11 cellular contexts compared by ENCODE assay signal in the genomic region with DNA sequence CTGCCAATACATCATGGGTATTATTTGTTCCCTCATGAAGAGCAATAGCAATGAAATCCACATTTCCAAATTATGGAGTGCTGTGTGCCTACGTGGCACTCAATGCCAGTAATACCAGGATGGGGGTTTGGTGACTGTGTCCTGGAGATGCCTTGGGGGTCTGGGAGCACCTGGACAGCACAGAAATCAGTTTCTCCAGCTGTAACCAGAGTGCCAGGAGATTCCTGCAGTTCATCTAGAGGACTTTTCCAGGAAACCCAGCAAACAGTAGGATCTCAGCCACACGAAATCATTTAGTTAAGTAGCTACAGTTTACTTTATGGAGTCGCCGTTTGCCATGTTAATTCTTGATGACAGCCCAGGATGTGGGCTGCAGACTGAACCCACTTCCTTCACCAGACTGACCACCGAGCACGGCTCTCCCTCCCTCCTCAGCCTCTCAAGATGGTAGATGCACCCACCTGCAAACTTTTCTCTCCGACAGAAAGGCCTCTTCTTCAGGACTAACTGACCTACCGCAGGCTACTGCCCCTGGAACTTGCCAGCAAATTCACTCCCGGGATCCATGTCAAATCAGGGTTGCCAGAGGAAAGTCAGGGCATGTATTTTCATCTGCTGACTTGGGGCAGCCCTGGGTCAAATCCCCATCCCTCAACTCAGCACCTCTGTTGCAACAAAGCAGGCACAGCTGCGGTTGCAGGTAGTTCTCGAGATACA. TPM values are rescaled to one million over a fixed set of nuclear protein-coding genes. Genes with fewer than 3 reads are reported as not detected.
DNase-seq lines count a peak whose midpoint lies in the region; ATAC-seq, FAIRE-seq and TF ChIP-seq lines count a peak whose summit lies in the region.
"Had no signal": no experiment of that assay in that cellular context is flagged by ENCODE, and none has a peak within 500 bp of the region (broad histone marks: within the 10 kb centered on the region; RNA-seq: fewer than 3 reads in every experiment).

No MANE protein-coding gene starts in this region.

- H3K36me3 ChIP-seq in pancreas = no peaks in the 10 kb centered on the region

- peak overlapping the region; percentile 87 for H3K27ac Mint-ChIP-seq in T-helper 1 cell treated with Interleukin-12 subunit alpha and Interleukin-12 subunit beta and Interleukin-4 antibody, amounts not matched to agents 30 μg/mL and 1 μg/mL, for 36 hours
- H3K27ac Mint-ChIP-seq in nephron progenitor cell = peak overlapping the region; percentile 62

- H3K4me3 Mint-ChIP-seq in T-helper 1 cell treated with Interleukin-12 subunit alpha and Interleukin-12 subunit beta and Interleukin-4 antibody, amounts not matched to agents 30 μg/mL and 1 μg/mL, for 36 hours = peak overlapping the region; percentile 31
- H3K4me3 Mint-ChIP-seq in nephron progenitor cell = no peak overlapping the region

- no peak for FAIRE-seq in pancreas (lab: Jason Lieb, UNC)

- ATAC-seq in GM18498 (IDR thresholded peaks at IDR 0.05; ENCODE audit: unreplicated experiment) (peak; percentile 40), HG02870 (IDR thresholded peaks at IDR 0.05; ENCODE audit: unreplicated experiment) (peak; percentile 33), pancreas (no peak)

- no peaks in the 10 kb centered on the region for H3K27me3 Mint-ChIP-seq in T-helper 1 cell treated with Interleukin-12 subunit alpha and Interleukin-12 subunit beta and Interleukin-4 antibody, amounts not matched to agents 30 μg/mL and 1 μg/mL, for 36 hours (ENCODE audit: low read depth)
- no peaks in the 10 kb centered on the region for H3K27me3 Mint-ChIP-seq in nephron progenitor cell (ENCODE audit: low read depth, poor library complexity)

- H3K9me3 Mint-ChIP-seq in T-helper 1 cell treated with Interleukin-12 subunit alpha and Interleukin-12 subunit beta and Interleukin-4 antibody, amounts not matched to agents 30 μg/mL and 1 μg/mL, for 36 hours = no peaks in the 10 kb centered on the region
- no peaks in the 10 kb centered on the region for H3K9me3 Mint-ChIP-seq in nephron progenitor cell

- WGBS in pancreas, 2 donors = 91 to 93% methylated on average over 11 of the region's 11 CpGs

- no peaks in the 10 kb centered on the region for H3K4me1 ChIP-seq in pancreas

- TF ChIP-seq CTCF in nephron progenitor cell (IDR thresholded peaks at IDR 0.05) (no peak), pancreas (IDR thresholded peaks at IDR 0.05) (no peak)

- intact Hi-C loops in pancreas (cut with DNase I) = no loop called here

- no peak overlapping the region for H3K27ac ChIP-seq in pancreas

- DNase-seq in nephron progenitor cell (no peak), superior temporal gyrus (ENCODE audit: extremely low spot score) (no peak), Ammon's horn (ENCODE audit: low spot score) (no peak), pancreas (no peak)
- DNase-seq: effector CD4-positive, alpha-beta T cell; Kasumi-1; NCI-H446 treated with DMSO at 0.1 percent for 48 hours; SHP77 treated with DMSO at 0.1 percent for 48 hours had no signal

- H3K4me3 ChIP-seq in pancreas = no peak overlapping the region

- peaks cover 30% of the 10 kb centered on the region for H3K4me1 Mint-ChIP-seq in T-helper 1 cell treated with Interleukin-12 subunit alpha and Interleukin-12 subunit beta and Interleukin-4 antibody, amounts not matched to agents 30 μg/mL and 1 μg/mL, for 36 hours (ENCODE audit: low read depth)
- H3K4me1 Mint-ChIP-seq in nephron progenitor cell = no peaks in the 10 kb centered on the region

- H3K27me3 ChIP-seq in pancreas = no peaks in the 10 kb centered on the region

- H3K36me3 Mint-ChIP-seq in T-helper 1 cell treated with Interleukin-12 subunit alpha and Interleukin-12 subunit beta and Interleukin-4 antibody, amounts not matched to agents 30 μg/mL and 1 μg/mL, for 36 hours (ENCODE audit: low read depth) = peaks cover 35% of the 10 kb centered on the region
- peaks cover 37% of the 10 kb centered on the region for H3K36me3 Mint-ChIP-seq in nephron progenitor cell (ENCODE audit: low read depth)

- no peaks in the 10 kb centered on the region for H3K9me3 ChIP-seq in pancreas

RNA-seq across cellular contexts. Expression of a gene that starts 30.3 kb away (rescaled TPM):
- 1 to 10 TPM in 2 of 6 donors, under 1 TPM in 4; under 0.01 to 3.1 (median 0.60) TPM for total RNA-seq in pancreas
- polyA plus RNA-seq in pancreas = under 1 TPM; 0.02 to 0.11 TPM

Comparison
In these comparisons a context has a peak if more than half of its experiments do, and no peak if none do; other contexts are left out.
1. ATAC-seq: peak in GM18498 (single experiment) and HG02870 (single experiment); none in pancreas (0 of 4).